2 cellular contexts compared by ENCODE assay signal in the genomic region with DNA sequence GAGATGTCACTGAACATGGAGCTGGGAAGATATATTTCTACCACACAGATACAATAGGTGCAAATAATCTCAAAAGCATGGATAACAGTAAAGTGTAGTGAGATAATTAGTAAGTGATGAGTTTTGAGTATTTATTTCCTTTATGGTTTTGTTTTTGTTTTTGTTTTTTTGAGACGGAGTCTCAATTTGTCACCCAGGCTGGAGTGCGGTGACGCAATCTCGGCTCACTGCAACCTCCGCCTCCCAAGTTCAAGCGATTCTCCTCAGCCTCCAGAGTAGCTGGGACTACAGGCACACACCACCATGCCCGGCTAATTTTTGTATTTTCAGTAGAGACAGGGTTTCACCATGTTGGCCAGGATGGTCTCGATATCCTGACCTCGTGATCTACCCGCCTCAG.
A peak's percentile ranks its signal among the peaks of the same experiment; 100 is the strongest.
TF ChIP-seq lines count a peak whose summit lies in the region.
"Not testable (repeated sequence)": the region's sequence is repeated elsewhere in the genome, so short reads cannot be mapped to it uniquely, and the experiment has no call there.

No MANE protein-coding gene starts in this region.

TF ChIP-seq in WTC11, 78 proteins besides CTCF, POLR2A, EP300 and RAD21:
- TF ChIP-seq GABPB1 (CRISPR knock-in tag; IDR thresholded peaks at IDR 0.05) = 0 out of 2 replicates have a peak, but pooled peaks have one; percentile 33

TF ChIP-seq in HepG2, 621 proteins besides CTCF, POLR2A, EP300 and RAD21:
- TF ChIP-seq CEBPG (CRISPR knock-in tag; IDR thresholded peaks at IDR 0.05) = peak; percentile 88
- 0 out of 2 replicates have a peak, but pooled peaks have one; percentile 27 for TF ChIP-seq FOXK1 (CRISPR knock-in tag; IDR thresholded peaks at IDR 0.05; ENCODE audit: borderline replicate concordance, low read depth)
- TF ChIP-seq, protein P1, sequence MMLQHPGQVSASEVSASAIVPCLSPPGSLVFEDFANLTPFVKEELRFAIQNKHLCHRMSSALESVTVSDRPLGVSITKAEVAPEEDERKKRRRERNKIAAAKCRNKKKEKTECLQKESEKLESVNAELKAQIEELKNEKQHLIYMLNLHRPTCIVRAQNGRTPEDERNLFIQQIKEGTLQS (CRISPR knock-in tag; IDR thresholded peaks at IDR 0.05) = peak; percentile 68
- TF ChIP-seq ZNF770 (CRISPR knock-in tag; IDR thresholded peaks at IDR 0.05) = peak; percentile 33; the same call in 1 of the 2 replicates
- peak; percentile 14; the same call in 1 of the 2 replicates for TF ChIP-seq CREB1 (IDR thresholded peaks at IDR 0.05)
- not testable (repeated sequence) for TF ChIP-seq CREB1, ATF7 (CRISPR knock-in tag; IDR thresholded peaks at IDR 0.05)
- TF ChIP-seq ATF4 (CRISPR knock-in tag; IDR thresholded peaks at IDR 0.05) = 0 out of 4 replicates have a peak, but pooled peaks of 1 of the 2 experiments have one; percentile 46
- peak; percentile 69; the same call in 1 of the 2 replicates for TF ChIP-seq ZNF441 (CRISPR knock-in tag; IDR thresholded peaks at IDR 0.05; ENCODE audit: borderline replicate concordance)
- TF ChIP-seq CEBPB (IDR thresholded peaks at IDR 0.05; ENCODE audit: borderline replicate concordance, low read depth, low read length) = peak; percentile 82
- TF ChIP-seq ATF7 (IDR thresholded peaks at IDR 0.05) = peak; percentile 82
- TF ChIP-seq SOX5 (CRISPR knock-in tag; IDR thresholded peaks at IDR 0.05; ENCODE audit: borderline replicate concordance) = 0 out of 2 replicates have a peak, but pooled peaks have one; percentile 21
